Comparison of ENCODE assay signal across 5 cellular contexts in genomic region chr3:189070965-189071364, GRCh38.
"Had no signal": no experiment of that assay in that cellular context is flagged by ENCODE, and none has a peak within 500 bp of the region (broad histone marks: within the 10 kb centered on the region; RNA-seq: fewer than 3 reads in every experiment).

No MANE protein-coding gene starts in this region.

- DNase-seq: H9, HCEC 1CT, IMR-90 had no signal

- H3K9me3 Mint-ChIP-seq: GM23338 had no signal

- H3K4me3 Mint-ChIP-seq: GM23338, H9 had no signal

- H3K27ac Mint-ChIP-seq: GM23338, H9 had no signal

- H3K4me3 ChIP-seq: GM23338, K562 had no signal

- ATAC-seq: GM23338, K562 had no signal

- H3K4me1 Mint-ChIP-seq: GM23338, H9 had no signal
